Comparison of ENCODE assay signal across 9 cellular contexts in genomic region chr1:91699339-91699970, GRCh38.
DNase-seq lines count a peak whose midpoint lies in the region; ATAC-seq and TF ChIP-seq lines count a peak whose summit lies in the region.
"Had no signal": no experiment of that assay in that cellular context is flagged by ENCODE, and none has a peak within 500 bp of the region (broad histone marks: within the 10 kb centered on the region; RNA-seq: fewer than 3 reads in every experiment).

No MANE protein-coding gene starts in this region.

- H3K27me3 Mint-ChIP-seq in activated naive CD8-positive, alpha-beta T cell treated with anti-CD3 and anti-CD28 coated beads, Interleukin-2, amount 50 U/mL, for 24 hours, result no peaks in the 10 kb centered on the region
- no peaks in the 10 kb centered on the region for H3K27me3 Mint-ChIP-seq in activated naive CD8-positive, alpha-beta T cell treated with anti-CD3 and anti-CD28 coated beads for 36 hours
- peaks cover 3% of the 10 kb centered on the region for H3K27me3 Mint-ChIP-seq in endothelial cell (ENCODE audit: unreplicated experiment)

- intact Hi-C loops in mucosa of descending colon (cut with DNase I, micrococcal nuclease), result no loop called here
- intact Hi-C loops in aorta (cut with DNase I), result loop anchor here in 1 of 2 donors (5.0 kb wide), 1 partner anchor 33 kb away; no protein-coding TSS in a partner anchor

- H3K9me3 ChIP-seq in mucosa of descending colon (no peaks in the 10 kb centered on the region), aorta (ENCODE audit: control insufficient read depth, low read length) (no peaks in the 10 kb centered on the region)
- H3K9me3 ChIP-seq: SK-N-SH had no signal

- WGBS in aorta, 2 donors, result 83 to 85% methylated on average over 4 of the region's 4 CpGs

- H3K36me3 ChIP-seq in mucosa of descending colon (ENCODE audit: low read depth) (no peaks in the 10 kb centered on the region), aorta (ENCODE audit: control insufficient read depth in 1 of 2, insufficient read depth in 2 of 2, low read length in 1 of 2) (peaks cover 0 to 2% of the 10 kb centered on the region in 2 donors)

- H3K9me3 Mint-ChIP-seq in activated naive CD8-positive, alpha-beta T cell treated with anti-CD3 and anti-CD28 coated beads, Interleukin-2, amount 50 U/mL, for 24 hours, result no peaks in the 10 kb centered on the region
- no peaks in the 10 kb centered on the region for H3K9me3 Mint-ChIP-seq in activated naive CD8-positive, alpha-beta T cell treated with anti-CD3 and anti-CD28 coated beads for 36 hours
- H3K9me3 Mint-ChIP-seq in endothelial cell (ENCODE audit: unreplicated experiment), result no peaks in the 10 kb centered on the region

- TF ChIP-seq CTCF in endothelial cell (IDR thresholded peaks at IDR 0.05; ENCODE audit: unreplicated experiment) (no peak), mucosa of descending colon (IDR thresholded peaks at IDR 0.05) (no peak)

- ATAC-seq in activated naive CD8-positive, alpha-beta T cell treated with anti-CD3 and anti-CD28 coated beads, Interleukin-2, amount 50 U/mL, for 24 hours, result no peak
- ATAC-seq in mucosa of descending colon (peak; percentile 51), aorta (ENCODE audit: low FRiP score) (peak; percentile 77), GM21723 (IDR thresholded peaks at IDR 0.05; ENCODE audit: unreplicated experiment) (no peak)

- H3K27me3 ChIP-seq in aorta (ENCODE audit: control insufficient read depth in 1 of 2, insufficient read depth in 2 of 2, low read length in 1 of 2), result no peaks in the 10 kb centered on the region

- H3K4me1 ChIP-seq in mucosa of descending colon (ENCODE audit: low read depth) (no peaks in the 10 kb centered on the region), aorta (ENCODE audit: control insufficient read depth in 1 of 2, insufficient read depth in 2 of 2, low read length in 2 of 2) (peaks cover 0 to 7% of the 10 kb centered on the region in 2 donors)

- H3K36me3 Mint-ChIP-seq in activated naive CD8-positive, alpha-beta T cell treated with anti-CD3 and anti-CD28 coated beads, Interleukin-2, amount 50 U/mL, for 24 hours (ENCODE audit: low read depth), result peaks cover 29% of the 10 kb centered on the region
- H3K36me3 Mint-ChIP-seq in activated naive CD8-positive, alpha-beta T cell treated with anti-CD3 and anti-CD28 coated beads for 36 hours, result peaks cover 21% of the 10 kb centered on the region
- H3K36me3 Mint-ChIP-seq in endothelial cell (ENCODE audit: low read depth, unreplicated experiment), result peaks cover 28% of the 10 kb centered on the region

- H3K4me3 Mint-ChIP-seq in activated naive CD8-positive, alpha-beta T cell treated with anti-CD3 and anti-CD28 coated beads, Interleukin-2, amount 50 U/mL, for 24 hours, result no peak overlapping the region
- H3K4me3 Mint-ChIP-seq in activated naive CD8-positive, alpha-beta T cell treated with anti-CD3 and anti-CD28 coated beads for 36 hours, result no peak overlapping the region
- peak overlapping the region; percentile 47 for H3K4me3 Mint-ChIP-seq in endothelial cell (ENCODE audit: unreplicated experiment)

- H3K4me3 ChIP-seq in mucosa of descending colon (no peak overlapping the region), aorta (ENCODE audit: low read length in 2 of 2) (no peak overlapping the region)

- H3K27ac Mint-ChIP-seq in activated naive CD8-positive, alpha-beta T cell treated with anti-CD3 and anti-CD28 coated beads, Interleukin-2, amount 50 U/mL, for 24 hours, result peak overlapping the region; percentile 63
- H3K27ac Mint-ChIP-seq in activated naive CD8-positive, alpha-beta T cell treated with anti-CD3 and anti-CD28 coated beads for 36 hours, result no peak overlapping the region
- no peak overlapping the region for H3K27ac Mint-ChIP-seq in endothelial cell (ENCODE audit: unreplicated experiment)

- DNase-seq in activated naive CD8-positive, alpha-beta T cell treated with anti-CD3 and anti-CD28 coated beads, Interleukin-2, amount 50 U/mL, for 24 hours, result no peak
- no peak for DNase-seq in activated naive CD8-positive, alpha-beta T cell treated with anti-CD3 and anti-CD28 coated beads for 36 hours
- DNase-seq in endothelial cell (ENCODE audit: low spot score) (no peak), mucosa of descending colon (peak in 1 of 3 donors; percentile 29), aorta (no peak), DMS53 (lab: John Stamatoyannopoulos, UW) (no peak), cortex of kidney (lab: John Stamatoyannopoulos, UW) (no peak)
- DNase-seq: SK-N-SH had no signal

- H3K27ac ChIP-seq in aorta (ENCODE audit: low read depth in 1 of 2, low read length in 2 of 2), result no peak overlapping the region

- peaks cover 33% of the 10 kb centered on the region for H3K4me1 Mint-ChIP-seq in activated naive CD8-positive, alpha-beta T cell treated with anti-CD3 and anti-CD28 coated beads, Interleukin-2, amount 50 U/mL, for 24 hours
- H3K4me1 Mint-ChIP-seq in activated naive CD8-positive, alpha-beta T cell treated with anti-CD3 and anti-CD28 coated beads for 36 hours, result peaks cover 21% of the 10 kb centered on the region
- H3K4me1 Mint-ChIP-seq in endothelial cell (ENCODE audit: unreplicated experiment), result peaks cover 29% of the 10 kb centered on the region

Comparison
In these comparisons a context has a peak if more than half of its experiments do, and no peak if none do; other contexts are left out.
1. ATAC-seq: peak in mucosa of descending colon (single experiment) and aorta (single experiment); none in activated naive CD8-positive, alpha-beta T cell treated with anti-CD3 and anti-CD28 coated beads, Interleukin-2, amount 50 U/mL, for 24 hours (single experiment) and GM21723 (single experiment).